16 cellular contexts compared by ENCODE assay signal in genomic region chr7:41637051-41637450, GRCh38.
DNase-seq lines count a peak whose midpoint lies in the region; FAIRE-seq and TF ChIP-seq lines count a peak whose summit lies in the region.
"Had no signal": no experiment of that assay in that cellular context is flagged by ENCODE, and none has a peak within 500 bp of the region (broad histone marks: within the 10 kb centered on the region; RNA-seq: fewer than 3 reads in every experiment).

No MANE protein-coding gene starts in this region.

- H3K9me2 ChIP-seq in GM23248 (ENCODE audit: insufficient read depth) = no peaks in the 10 kb centered on the region

- no peaks in the 10 kb centered on the region for H3K79me2 ChIP-seq in GM23248 (ENCODE audit: insufficient read depth)

- H3K9ac ChIP-seq in GM23248 = no peak overlapping the region

- no peaks in the 10 kb centered on the region for H3K9me3 ChIP-seq in GM23248 (ENCODE audit: low read depth)

- no peak overlapping the region for H2AFZ ChIP-seq in GM23248

- no peaks in the 10 kb centered on the region for H4K20me1 ChIP-seq in GM23248 (ENCODE audit: insufficient read depth)

- no peak for FAIRE-seq in bronchial epithelial cell (lab: Jason Lieb, UNC)
- FAIRE-seq: GM12878, GM18507, HepG2 had no signal

- H3F3A ChIP-seq in GM23248 (ENCODE audit: insufficient read depth) = no peaks in the 10 kb centered on the region

- in situ Hi-C loops in GM23248 (cut with MboI) = no loop called here

- peak; percentile 46 for DNase-seq in GM23248
- DNase-seq in NCI-H226 = peak; percentile 36
- peak; percentile 63 for DNase-seq in bronchial epithelial cell (ENCODE audit: low read depth)
- DNase-seq in iris pigment epithelial cell (ENCODE audit: low read depth) = peak; percentile 24
- DNase-seq in nucleus accumbens (lab: John Stamatoyannopoulos, UW) = no peak
- DNase-seq in activated naive CD4-positive, alpha-beta T cell treated with Interleukin-2 at 50 U/mL for 16 hours = no peak
- DNase-seq in superior temporal gyrus (ENCODE audit: extremely low spot score) = no peak
- DNase-seq in coronary artery (ENCODE audit: low spot score) = no peak
- DNase-seq: COR-L47, DMS153, NCI-H1417, NCI-H2029, NCI-H510A treated with DMSO at 0.1 percent for 48 hours had no signal

- no peak overlapping the region for H3K4me3 ChIP-seq in GM23248
- no peak overlapping the region for H3K4me3 ChIP-seq in bronchial epithelial cell (ENCODE audit: low read depth, low read length)
- no peak overlapping the region for H3K4me3 ChIP-seq in coronary artery
- H3K4me3 ChIP-seq: GM12878 had no signal

- TF ChIP-seq CTCF in bronchial epithelial cell (IDR thresholded peaks at IDR 0.05; ENCODE audit: insufficient read depth, low read length, severe bottlenecking) (no peak), coronary artery (IDR thresholded peaks at IDR 0.05) (no peak)

- H3K27me3 ChIP-seq in GM23248 (replicated peaks; ENCODE audit: insufficient read depth) (no peaks in the 10 kb centered on the region), bronchial epithelial cell (ENCODE audit: control insufficient read depth, insufficient read depth, low read length) (no peaks in the 10 kb centered on the region)

- 0 out of 2 replicates have a peak, but pooled peaks cover 3% of the 10 kb centered on the region for H3K4me1 ChIP-seq in GM23248 (ENCODE audit: insufficient read depth)

- H3K4me2 ChIP-seq in GM23248 (ENCODE audit: unreplicated experiment) = no peak overlapping the region

- H3K27ac ChIP-seq in GM23248 = no peak overlapping the region
- H3K27ac ChIP-seq in coronary artery = no peak overlapping the region

- no peaks in the 10 kb centered on the region for H3K36me3 ChIP-seq in GM23248 (ENCODE audit: low read depth)
- no peaks in the 10 kb centered on the region for H3K36me3 ChIP-seq in bronchial epithelial cell (ENCODE audit: control insufficient read depth, insufficient read depth, low read length)

Comparison
In these comparisons a context has a peak if more than half of its experiments do, and no peak if none do; other contexts are left out.
1. DNase-seq: peak in GM23248 (single experiment), NCI-H226 (single experiment), bronchial epithelial cell (single experiment) and iris pigment epithelial cell (single experiment); none in nucleus accumbens (0 of 56), activated naive CD4-positive, alpha-beta T cell treated with Interleukin-2 at 50 U/mL for 16 hours (single experiment), superior temporal gyrus (single experiment) and coronary artery (single experiment).